Comparison of ENCODE assay signal across 8 cellular contexts in genomic region chr3:8622873-8623725, GRCh38. TPM values are rescaled to one million over a fixed set of nuclear protein-coding genes. Genes with fewer than 3 reads are reported as not detected.
A peak's percentile ranks its signal among the peaks of the same experiment; 100 is the strongest.
DNase-seq lines count a peak whose midpoint lies in the region; ATAC-seq and TF ChIP-seq lines count a peak whose summit lies in the region.

No MANE protein-coding gene starts in this region.

- peaks cover 12% of the 10 kb centered on the region; the same call in 2 of the 3 replicates for H3K4me1 Mint-ChIP-seq in GM23338

- in situ Hi-C loops in KBM-7 (cut with MboI; ENCODE audit: low pct_unique_long_range_greater_than_20kb, low sequenced_read_pairs): no loop called here

- no peak overlapping the region for H3K27ac ChIP-seq in GM23338 (ENCODE audit: low read depth)
- no peak overlapping the region for H3K27ac ChIP-seq in caudate nucleus (ENCODE audit: low read depth, low read length)

- TF ChIP-seq CTCF in GM23338 (conservative IDR thresholded peaks at IDR 0.05; ENCODE audit: low read depth in 2 of 2) (peak; percentile 90 to 99), kidney epithelial cell (IDR thresholded peaks at IDR 0.05; ENCODE audit: insufficient read depth, low read length, poor library complexity, severe bottlenecking) (peak; percentile 93)

- H3K4me3 ChIP-seq in GM23338: no peak overlapping the region
- no peak overlapping the region for H3K4me3 ChIP-seq in kidney epithelial cell (ENCODE audit: low read depth, low read length)

- H3K27me3 ChIP-seq in GM23338 (ENCODE audit: insufficient read depth) (no peaks in the 10 kb centered on the region), kidney epithelial cell (ENCODE audit: control insufficient read depth, insufficient read depth, low read length) (no peaks in the 10 kb centered on the region)

- H4K20me1 ChIP-seq in GM23338 (replicated peaks; ENCODE audit: insufficient read depth): no peaks in the 10 kb centered on the region

- H3K4me3 Mint-ChIP-seq in GM23338: no peak overlapping the region

- no peaks in the 10 kb centered on the region for H3F3A ChIP-seq in GM23338 (replicated peaks; ENCODE audit: low read depth)

- ATAC-seq in GM23338: peak; percentile 98

- H3K9me2 ChIP-seq in GM23338 (ENCODE audit: insufficient read depth): no peaks in the 10 kb centered on the region

- DNase-seq in SIG-M5 treated with dmso at 0.1 percent for 504 hours (lab: John Stamatoyannopoulos, UW; ENCODE audit: unreplicated experiment): peak; percentile 41
- DNase-seq in SIG-M5 (lab: John Stamatoyannopoulos, UW): no peak
- peak; percentile 90 for DNase-seq in GM23338 (ENCODE audit: low spot score)
- DNase-seq in KBM-7: peak; percentile 69
- DNase-seq in SW480 (ENCODE audit: low spot score): peak; percentile 46
- DNase-seq in caudate nucleus (lab: John Stamatoyannopoulos, UW): peak in 47 of 61 donors; percentile 3 to 68 (median 28)
- no peak for DNase-seq in kidney epithelial cell (ENCODE audit: low read depth)
- peak in 3 of 4 experiments; percentile 4 to 37 (median 7) for DNase-seq in stimulated activated CD4-positive, alpha-beta T cell treated with anti-CD3 and anti-CD28 coated beads, Interleukin-1b, Interleukin-23, amount 100 ng/mL, for 24 hours (ENCODE audit: low read depth in 4 of 4, low spot score in 1 of 4)

- no peaks in the 10 kb centered on the region; the same call in 2 of the 3 replicates for H3K9me3 Mint-ChIP-seq in GM23338

- no peaks in the 10 kb centered on the region for H3K4me1 ChIP-seq in GM23338 (ENCODE audit: insufficient read depth)

- peak overlapping the region; percentile 64; the same call in 1 of the 2 replicates for H3K4me2 ChIP-seq in GM23338

- no peak overlapping the region for H3K27ac Mint-ChIP-seq in GM23338

- no peaks in the 10 kb centered on the region; the same call in 2 of the 3 replicates for H3K36me3 Mint-ChIP-seq in GM23338 (ENCODE audit: low read depth)

- peak overlapping the region; percentile 84 for H2AFZ ChIP-seq in GM23338

- no peaks in the 10 kb centered on the region for H3K79me2 ChIP-seq in GM23338 (replicated peaks; ENCODE audit: insufficient read depth)

- H3K36me3 ChIP-seq in GM23338 (ENCODE audit: insufficient read depth): no peaks in the 10 kb centered on the region
- no peaks in the 10 kb centered on the region for H3K36me3 ChIP-seq in kidney epithelial cell (ENCODE audit: control insufficient read depth, insufficient read depth, low read length)

- peaks cover 11% of the 10 kb centered on the region for H3K27me3 Mint-ChIP-seq in GM23338 (ENCODE audit: insufficient read depth, low read depth, poor library complexity)

TF ChIP-seq in GM23338, 12 proteins besides CTCF, POLR2A, EP300 and RAD21 (continues in another document):
- TF ChIP-seq EZH2phosphoT487 (IDR thresholded peaks at IDR 0.05; ENCODE audit: unreplicated experiment) (no peak), CREB1 (CRISPR knock-in tag; IDR thresholded peaks at IDR 0.05; ENCODE audit: low read depth) (no peak), REST (IDR thresholded peaks at IDR 0.05; ENCODE audit: unreplicated experiment) (no peak), POLR2AphosphoS5 (IDR thresholded peaks at IDR 0.05; ENCODE audit: low read depth) (no peak), EZH2 (IDR thresholded peaks at IDR 0.05; ENCODE audit: low read depth, unreplicated experiment) (no peak), ZNF462 (CRISPR knock-in tag; IDR thresholded peaks at IDR 0.05) (no peak), STAT1 (IDR thresholded peaks at IDR 0.05; ENCODE audit: unreplicated experiment) (no peak), JUNB (IDR thresholded peaks at IDR 0.05; ENCODE audit: unreplicated experiment) (no peak)

RNA-seq across cellular contexts. Expression of gene SSUH2, which starts 21.5 kb away (rescaled TPM):
- total RNA-seq in GM23338 (2014; rRNA removed; shearing (Covaris generic)): 0.82 and 2.3 TPM in 2 replicates
- polyA plus RNA-seq in GM23338 (2016; fragmentation: Nextera tagmentation; extraction: Ambion mirVana): 0.47 and 0.73 TPM in 2 replicates
- not detected in 2 replicates for total RNA-seq in kidney epithelial cell

Comparison
In these comparisons a context has a peak if more than half of its experiments do, and no peak if none do; other contexts are left out.
1. DNase-seq: peak in SIG-M5 treated with dmso at 0.1 percent for 504 hours (single experiment), GM23338 (single experiment), KBM-7 (single experiment), SW480 (single experiment), caudate nucleus (47 of 61) and stimulated activated CD4-positive, alpha-beta T cell treated with anti-CD3 and anti-CD28 coated beads, Interleukin-1b, Interleukin-23, amount 100 ng/mL, for 24 hours (3 of 4); none in SIG-M5 (single experiment) and kidney epithelial cell (single experiment).